ENCODE assay signal across 8 cellular contexts in the genomic region with DNA sequence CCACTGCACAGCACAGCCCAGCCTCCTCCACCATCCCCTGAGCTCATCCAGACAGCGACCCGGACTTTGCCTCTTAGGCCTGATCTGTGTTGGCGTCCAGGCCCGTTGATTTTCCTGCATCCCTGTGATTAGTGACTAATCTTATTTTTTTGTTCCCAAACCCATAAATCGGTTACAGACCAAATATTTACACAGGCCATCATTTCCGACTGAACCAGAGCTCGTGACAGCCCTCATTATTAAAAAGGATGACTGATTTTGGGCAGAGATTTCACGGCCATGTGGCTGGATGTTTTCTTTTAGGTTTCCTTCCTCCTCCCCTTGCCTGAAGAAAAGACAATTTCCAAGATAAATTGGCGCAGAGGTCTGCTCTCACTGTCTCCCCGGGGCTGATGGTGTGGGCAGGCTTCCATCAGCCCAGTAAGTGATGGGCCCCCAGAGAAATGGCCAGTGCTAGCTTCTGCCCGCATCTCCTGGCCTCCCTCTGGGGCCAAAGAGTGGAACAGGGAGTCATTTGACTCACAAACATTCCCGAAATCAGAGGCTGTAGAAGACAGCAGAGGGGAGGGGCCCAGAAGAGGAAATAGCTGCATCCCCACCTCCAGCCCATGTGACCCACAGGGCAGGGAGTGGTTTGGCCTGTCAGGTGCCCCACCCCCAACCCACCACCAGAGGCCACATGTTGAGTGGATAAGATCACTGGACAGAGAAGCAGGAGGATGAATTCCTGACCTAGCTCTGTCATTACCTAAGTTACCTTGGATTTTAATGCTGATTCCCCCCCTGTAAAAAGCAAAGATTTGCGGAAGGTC.
DNase-seq lines count a peak whose midpoint lies in the region; ATAC-seq lines count a peak whose summit lies in the region.

No MANE protein-coding gene starts in this region.

- H3K36me3 ChIP-seq in adipocyte (ENCODE audit: control insufficient read depth, insufficient read depth, low read length, severe bottlenecking), result no peaks in the 10 kb centered on the region

- peaks cover 7% of the 10 kb centered on the region for H3K27me3 ChIP-seq in adipocyte (replicated peaks; ENCODE audit: control insufficient read depth, insufficient read depth, low read length)

- peak; percentile 90 for DNase-seq in AG08395 (ENCODE audit: low spot score)
- DNase-seq in KBM-7, result peak; percentile 47
- no peak for DNase-seq in adipocyte (ENCODE audit: low read depth)
- peak; percentile 97 to 98 for DNase-seq in lung microvascular endothelial cell (ENCODE audit: low read depth in 2 of 2)
- no peak for DNase-seq in stimulated activated CD4-positive, alpha-beta T cell treated with anti-CD3 and anti-CD28 coated beads, Interleukin-4, amount 100 ng/mL, for 24 hours
- no peak for DNase-seq in SKM-1 (lab: John Stamatoyannopoulos, UW; ENCODE audit: unreplicated experiment)
- no peak for DNase-seq in G401 (ENCODE audit: low spot score)

- no peak for ATAC-seq in GM18520 (IDR thresholded peaks at IDR 0.05; ENCODE audit: unreplicated experiment)

- in situ Hi-C loops in KBM-7 (cut with MboI; ENCODE audit: low pct_unique_long_range_greater_than_20kb, low sequenced_read_pairs) (no loop called here), G401 (cut with HindIII; ENCODE audit: low sequenced_read_pairs) (no loop called here)

- H3K4me1 ChIP-seq in adipocyte (ENCODE audit: control insufficient read depth, insufficient read depth, low read length), result peaks cover 37% of the 10 kb centered on the region

- no peaks in the 10 kb centered on the region for H3K9me3 ChIP-seq in adipocyte (ENCODE audit: control insufficient read depth, low read length)

- H3K9ac ChIP-seq in adipocyte (ENCODE audit: low read length), result peak overlapping the region; percentile 27

- H3K4me3 ChIP-seq in adipocyte (ENCODE audit: low read length), result no peak overlapping the region

Comparison
In these comparisons a context has a peak if more than half of its experiments do, and no peak if none do; other contexts are left out.
1. DNase-seq: peak in AG08395 (single experiment), KBM-7 (single experiment) and lung microvascular endothelial cell (2 of 2); none in adipocyte (single experiment), stimulated activated CD4-positive, alpha-beta T cell treated with anti-CD3 and anti-CD28 coated beads, Interleukin-4, amount 100 ng/mL, for 24 hours (single experiment), SKM-1 (single experiment) and G401 (single experiment).